In the genomic region with DNA sequence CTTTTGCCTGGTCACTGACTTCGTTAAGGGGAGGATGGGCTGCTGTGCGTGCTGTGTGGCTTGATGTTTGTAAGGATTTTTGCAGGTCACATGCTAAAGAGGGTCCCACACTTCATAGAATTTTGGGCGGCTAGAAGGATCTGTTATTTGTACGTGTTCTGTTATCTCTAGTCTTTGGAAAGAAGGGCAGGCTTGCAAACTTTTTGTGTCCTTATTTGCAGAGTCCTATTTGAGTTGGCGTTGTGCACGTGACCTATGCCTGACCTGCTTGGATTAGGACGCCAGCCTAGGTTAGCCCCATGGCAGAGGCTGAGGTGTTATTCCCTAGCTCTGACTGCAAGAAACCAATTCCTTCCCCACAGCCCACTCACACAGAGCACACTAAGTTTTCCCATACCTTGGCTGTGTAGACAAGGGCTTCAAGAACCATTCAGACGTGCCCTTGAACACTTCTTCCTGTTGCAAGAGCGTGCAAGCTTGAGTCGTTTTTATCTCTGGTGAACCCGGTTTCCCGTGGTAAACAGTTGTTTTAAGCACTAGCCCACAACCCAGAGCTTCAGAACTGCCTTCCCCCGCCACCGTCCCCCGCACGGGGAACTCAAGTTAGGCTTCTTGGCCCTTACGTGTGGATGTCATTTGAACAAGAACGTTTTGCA, we compare ENCODE assay signal across 16 cellular contexts.
DNase-seq lines count a peak whose midpoint lies in the region; ATAC-seq and TF ChIP-seq lines count a peak whose summit lies in the region.
"Had no signal": no experiment of that assay in that cellular context is flagged by ENCODE, and none has a peak within 500 bp of the region (broad histone marks: within the 10 kb centered on the region; RNA-seq: fewer than 3 reads in every experiment).

No MANE protein-coding gene starts in this region.

- peaks cover 29% of the 10 kb centered on the region for H3K4me1 Mint-ChIP-seq in T-helper 2 cell treated with Interferon-gamma antibody and Interleukin-4, amounts not matched to agents 5 μg/mL and 100 μg/mL, for 36 hours (ENCODE audit: low read depth)
- H3K4me1 Mint-ChIP-seq in activated T-helper 1 cell treated with anti-CD3 and anti-CD28 coated beads, Interleukin-12 subunit alpha, Interleukin-12 subunit beta, Interleukin-2, Interleukin-4 antibody, amounts not matched to agents 30 ng/mL and 10 ng/mL and 1 ng/mL, durations not matched to agents 14 hours and 24 hours and 36 hours (ENCODE audit: low read depth): peaks cover 36% of the 10 kb centered on the region
- no peaks in the 10 kb centered on the region for H3K4me1 Mint-ChIP-seq in Calu3 (ENCODE audit: low read depth, unreplicated experiment)
- H3K4me1 Mint-ChIP-seq: memory B cell had no signal

- no peak for ATAC-seq in HG02610 (IDR thresholded peaks at IDR 0.05; ENCODE audit: unreplicated experiment)

- TF ChIP-seq CTCF in Calu3 (IDR thresholded peaks at IDR 0.05; ENCODE audit: unreplicated experiment): no peak

- peaks cover 32% of the 10 kb centered on the region for H3K36me3 Mint-ChIP-seq in T-helper 2 cell treated with Interferon-gamma antibody and Interleukin-4, amounts not matched to agents 5 μg/mL and 100 μg/mL, for 36 hours (ENCODE audit: low read depth)
- H3K36me3 Mint-ChIP-seq in activated T-helper 1 cell treated with anti-CD3 and anti-CD28 coated beads, Interleukin-12 subunit alpha, Interleukin-12 subunit beta, Interleukin-2, Interleukin-4 antibody, amounts not matched to agents 30 ng/mL and 10 ng/mL and 1 ng/mL, durations not matched to agents 14 hours and 24 hours and 36 hours (ENCODE audit: low read depth): peaks cover 19% of the 10 kb centered on the region
- no peaks in the 10 kb centered on the region for H3K36me3 Mint-ChIP-seq in Calu3 (ENCODE audit: insufficient read depth, unreplicated experiment)
- H3K36me3 Mint-ChIP-seq: memory B cell had no signal

- intact Hi-C loops in activated T-helper 1 cell treated with anti-CD3 and anti-CD28 coated beads, Interleukin-12 subunit alpha, Interleukin-12 subunit beta, Interleukin-2, Interleukin-4 antibody, amounts not matched to agents 30 ng/mL and 10 ng/mL and 1 ng/mL, durations not matched to agents 14 hours and 24 hours and 36 hours (cut with micrococcal nuclease): loop anchor here (5.0 kb wide), 1 partner anchor 44 kb away; no protein-coding TSS in a partner anchor
- intact Hi-C loops in Calu3 (cut with micrococcal nuclease; ENCODE audit: unreplicated experiment): no loop called here

- BruUV-seq in Calu3 (replicated peaks; lab: Mats Ljungman, UMichigan): no TSS peak

- peak overlapping the region; percentile 19 for H3K4me3 Mint-ChIP-seq in T-helper 2 cell treated with Interferon-gamma antibody and Interleukin-4, amounts not matched to agents 5 μg/mL and 100 μg/mL, for 36 hours
- no peak overlapping the region for H3K4me3 Mint-ChIP-seq in activated T-helper 1 cell treated with anti-CD3 and anti-CD28 coated beads, Interleukin-12 subunit alpha, Interleukin-12 subunit beta, Interleukin-2, Interleukin-4 antibody, amounts not matched to agents 30 ng/mL and 10 ng/mL and 1 ng/mL, durations not matched to agents 14 hours and 24 hours and 36 hours
- no peak overlapping the region for H3K4me3 Mint-ChIP-seq in Calu3 (ENCODE audit: low read depth, unreplicated experiment)
- H3K4me3 Mint-ChIP-seq: memory B cell had no signal

- CTCF ChIA-PET in Calu3 (lab: Charles Lee): no interaction called here

- H3K27me3 Mint-ChIP-seq in T-helper 2 cell treated with Interferon-gamma antibody and Interleukin-4, amounts not matched to agents 5 μg/mL and 100 μg/mL, for 36 hours (ENCODE audit: low read depth): no peaks in the 10 kb centered on the region
- no peaks in the 10 kb centered on the region for H3K27me3 Mint-ChIP-seq in activated T-helper 1 cell treated with anti-CD3 and anti-CD28 coated beads, Interleukin-12 subunit alpha, Interleukin-12 subunit beta, Interleukin-2, Interleukin-4 antibody, amounts not matched to agents 30 ng/mL and 10 ng/mL and 1 ng/mL, durations not matched to agents 14 hours and 24 hours and 36 hours (ENCODE audit: insufficient read depth)
- no peaks in the 10 kb centered on the region for H3K27me3 Mint-ChIP-seq in Calu3 (ENCODE audit: unreplicated experiment)

- peaks cover 30% of the 10 kb centered on the region for H3K9me3 Mint-ChIP-seq in T-helper 2 cell treated with Interferon-gamma antibody and Interleukin-4, amounts not matched to agents 5 μg/mL and 100 μg/mL, for 36 hours
- peaks cover 24% of the 10 kb centered on the region for H3K9me3 Mint-ChIP-seq in activated T-helper 1 cell treated with anti-CD3 and anti-CD28 coated beads, Interleukin-12 subunit alpha, Interleukin-12 subunit beta, Interleukin-2, Interleukin-4 antibody, amounts not matched to agents 30 ng/mL and 10 ng/mL and 1 ng/mL, durations not matched to agents 14 hours and 24 hours and 36 hours
- H3K9me3 Mint-ChIP-seq in Calu3 (ENCODE audit: low read depth, unreplicated experiment): peaks cover 6% of the 10 kb centered on the region

- DNase-seq in activated CD4-positive, alpha-beta T cell treated with anti-CD3 and anti-CD28 coated beads for 1 hour: peak; percentile 11
- no peak for DNase-seq in activated CD4-positive, alpha-beta T cell treated with anti-CD3 and anti-CD28 coated beads, Interleukin-2, amount 50 U/mL, for 4 hours
- peak; percentile 12 for DNase-seq in T-helper 2 cell treated with Interferon-gamma antibody and Interleukin-4, amounts not matched to agents 5 μg/mL and 100 μg/mL, for 36 hours (ENCODE audit: low spot score)
- no peak for DNase-seq in activated T-helper 1 cell treated with anti-CD3 and anti-CD28 coated beads, Interleukin-12 subunit alpha, Interleukin-12 subunit beta, Interleukin-2, Interleukin-4 antibody, amounts not matched to agents 30 ng/mL and 10 ng/mL and 1 ng/mL, durations not matched to agents 14 hours and 24 hours and 36 hours (ENCODE audit: low spot score)
- DNase-seq in stimulated activated CD4-positive, alpha-beta T cell treated with anti-CD3 and anti-CD28 coated beads, Interleukin-1b, Interleukin-23, amount 100 ng/mL, for 48 hours: peak; percentile 16
- DNase-seq in NCI-H748 (lab: John Stamatoyannopoulos, UW; ENCODE audit: unreplicated experiment) (no peak), Calu3 (no peak)
- DNase-seq: 8988T, cortex of kidney, NCI-H1436, NCI-H2227 treated with DMSO at 0.1 percent for 48 hours, SIG-M5, T1000, thyroid gland had no signal

- peak overlapping the region; percentile 68 for H3K27ac Mint-ChIP-seq in T-helper 2 cell treated with Interferon-gamma antibody and Interleukin-4, amounts not matched to agents 5 μg/mL and 100 μg/mL, for 36 hours
- peak overlapping the region; percentile 30 for H3K27ac Mint-ChIP-seq in activated T-helper 1 cell treated with anti-CD3 and anti-CD28 coated beads, Interleukin-12 subunit alpha, Interleukin-12 subunit beta, Interleukin-2, Interleukin-4 antibody, amounts not matched to agents 30 ng/mL and 10 ng/mL and 1 ng/mL, durations not matched to agents 14 hours and 24 hours and 36 hours
- H3K27ac Mint-ChIP-seq in Calu3 (ENCODE audit: unreplicated experiment): no peak overlapping the region
- H3K27ac Mint-ChIP-seq: memory B cell had no signal

Comparison
In these comparisons a context has a peak if more than half of its experiments do, and no peak if none do; other contexts are left out.
1. DNase-seq: peak in activated CD4-positive, alpha-beta T cell treated with anti-CD3 and anti-CD28 coated beads for 1 hour (single experiment), T-helper 2 cell treated with Interferon-gamma antibody and Interleukin-4, amounts not matched to agents 5 μg/mL and 100 μg/mL, for 36 hours (single experiment) and stimulated activated CD4-positive, alpha-beta T cell treated with anti-CD3 and anti-CD28 coated beads, Interleukin-1b, Interleukin-23, amount 100 ng/mL, for 48 hours (single experiment); none in activated CD4-positive, alpha-beta T cell treated with anti-CD3 and anti-CD28 coated beads, Interleukin-2, amount 50 U/mL, for 4 hours (0 of 2), activated T-helper 1 cell treated with anti-CD3 and anti-CD28 coated beads, Interleukin-12 subunit alpha, Interleukin-12 subunit beta, Interleukin-2, Interleukin-4 antibody, amounts not matched to agents 30 ng/mL and 10 ng/mL and 1 ng/mL, durations not matched to agents 14 hours and 24 hours and 36 hours (single experiment), NCI-H748 (single experiment) and Calu3 (single experiment).